In genomic region chr17:77441950-77442349, GRCh38 we compare ENCODE assay signal across 8 cellular contexts.
A peak's percentile ranks its signal among the peaks of the same experiment; 100 is the strongest.
DNase-seq lines count a peak whose midpoint lies in the region; ATAC-seq and TF ChIP-seq lines count a peak whose summit lies in the region.
"Not testable (repeated sequence)": the region's sequence is repeated elsewhere in the genome, so short reads cannot be mapped to it uniquely, and the experiment has no call there.

No MANE protein-coding gene starts in this region.

- 93% methylated on average over 10 of the region's 10 CpGs for WGBS in upper lobe of left lung, 2 donors

- peak in 2 of 7 experiments; percentile 44 to 55 for DNase-seq in CD8-positive, alpha-beta T cell
- not testable (repeated sequence) for DNase-seq in NB4 (ENCODE audit: low read depth); activated T-helper 2 cell treated with anti-CD3 and anti-CD28 coated beads, Interferon-gamma antibody, Interleukin-2, Interleukin-4, amounts not matched to agents 10 μg/mL and 5 μg/mL and 100 μg/mL, durations not matched to agents 14 hours and 24 hours and 36 hours (ENCODE audit: low spot score); naive B cell; upper lobe of left lung
- peak; percentile 80 for DNase-seq in activated CD4-positive, alpha-beta T cell treated with anti-CD3 and anti-CD28 coated beads for 36 hours
- peak; percentile 49 for DNase-seq in effector CD4-positive, alpha-beta T cell
- peak; percentile 59 to 71 for DNase-seq in stimulated activated CD4-positive, alpha-beta T cell treated with anti-CD3 and anti-CD28 coated beads, Interleukin-2, amount 100 ng/mL, for 24 hours

- H3K36me3 ChIP-seq in CD8-positive, alpha-beta T cell (ENCODE audit: insufficient read depth, low read length); upper lobe of left lung: not testable (repeated sequence)

- POLR2A ChIA-PET in CD8-positive, alpha-beta T cell (lab: Charles Lee): interaction anchor here (0.8 to 17.2 kb wide), 22 partner anchors 9 to 516 kb away, joined by 3 to 242 read pairs (median 10); partner anchors contain the start of gene TNRC6C
- POLR2A ChIA-PET in activated CD4-positive, alpha-beta T cell treated with anti-CD3 and anti-CD28 coated beads for 36 hours (lab: Charles Lee): interaction anchor here (0.6 to 1.5 kb wide), 7 partner anchors 8 to 121 kb away, joined by 3 to 8 read pairs (median 5); no protein-coding TSS in a partner anchor

- not testable (repeated sequence) for H3K9me3 ChIP-seq in CD8-positive, alpha-beta T cell (ENCODE audit: low read length); upper lobe of left lung

- peak; percentile 0 for ATAC-seq in CD8-positive, alpha-beta T cell
- ATAC-seq in activated CD4-positive, alpha-beta T cell treated with anti-CD3 and anti-CD28 coated beads for 36 hours: peak; percentile 42
- ATAC-seq in naive B cell (ENCODE audit: low read depth in 2 of 2); upper lobe of left lung (ENCODE audit: low FRiP score in 2 of 2): not testable (repeated sequence)

- peak overlapping the region; percentile 97 for H3K27ac Mint-ChIP-seq in CD8-positive, alpha-beta T cell
- H3K27ac Mint-ChIP-seq in activated CD4-positive, alpha-beta T cell treated with anti-CD3 and anti-CD28 coated beads for 36 hours: peak overlapping the region; percentile 96
- peak overlapping the region; percentile 99 for H3K27ac Mint-ChIP-seq in activated T-helper 2 cell treated with anti-CD3 and anti-CD28 coated beads, Interferon-gamma antibody, Interleukin-2, Interleukin-4, amounts not matched to agents 10 μg/mL and 5 μg/mL and 100 μg/mL, durations not matched to agents 14 hours and 24 hours and 36 hours
- peak overlapping the region; percentile 97 to 100 (median 100) for H3K27ac Mint-ChIP-seq in naive B cell

- intact Hi-C loops in CD8-positive, alpha-beta T cell (cut with DNase I, micrococcal nuclease): loop anchor here in 1 of 2 experiments (1.0 to 10.0 kb wide), 4 partner anchors 9 to 707 kb away; partner anchors contain the start of genes MFSD11 and SRSF2
- intact Hi-C loops in activated CD4-positive, alpha-beta T cell treated with anti-CD3 and anti-CD28 coated beads for 36 hours (cut with DNase I, micrococcal nuclease): loop anchor here (1.0 to 10.0 kb wide), 9 partner anchors 8 to 1303 kb away; no protein-coding TSS in a partner anchor
- intact Hi-C loops in activated T-helper 2 cell treated with anti-CD3 and anti-CD28 coated beads, Interferon-gamma antibody, Interleukin-2, Interleukin-4, amounts not matched to agents 10 μg/mL and 5 μg/mL and 100 μg/mL, durations not matched to agents 14 hours and 24 hours and 36 hours (cut with micrococcal nuclease): loop anchor here (2.0 to 5.0 kb wide), 3 partner anchors 31 to 109 kb away; no protein-coding TSS in a partner anchor

- H3K27ac ChIP-seq in CD8-positive, alpha-beta T cell (ENCODE audit: low read depth, low read length): peak overlapping the region; percentile 71
- H3K27ac ChIP-seq in upper lobe of left lung: peak overlapping the region in 3 of 4 donors; percentile 78 to 83 (median 81)

- not testable (repeated sequence) for TF ChIP-seq POLR2A in NB4 (IDR thresholded peaks at IDR 0.05; ENCODE audit: extremely low read depth, insufficient read length); upper lobe of left lung (IDR thresholded peaks at IDR 0.05)

- H3K27me3 ChIP-seq in CD8-positive, alpha-beta T cell (ENCODE audit: insufficient read depth, low read length); upper lobe of left lung: not testable (repeated sequence)

- CTCF ChIA-PET in CD8-positive, alpha-beta T cell (lab: Charles Lee): interaction anchor here (0.6 to 4.4 kb wide), 11 partner anchors 11 to 355 kb away, joined by 3 to 41 read pairs (median 7); no protein-coding TSS in a partner anchor
- CTCF ChIA-PET in activated CD4-positive, alpha-beta T cell treated with anti-CD3 and anti-CD28 coated beads for 36 hours (lab: Charles Lee): interaction anchor here (1.0 to 2.7 kb wide), 7 partner anchors 10 to 101 kb away, joined by 3 to 11 read pairs (median 10); no protein-coding TSS in a partner anchor

- H3K4me3 Mint-ChIP-seq in CD8-positive, alpha-beta T cell: peak overlapping the region; percentile 70
- peak overlapping the region; percentile 56 for H3K4me3 Mint-ChIP-seq in activated CD4-positive, alpha-beta T cell treated with anti-CD3 and anti-CD28 coated beads for 36 hours
- H3K4me3 Mint-ChIP-seq in activated T-helper 2 cell treated with anti-CD3 and anti-CD28 coated beads, Interferon-gamma antibody, Interleukin-2, Interleukin-4, amounts not matched to agents 10 μg/mL and 5 μg/mL and 100 μg/mL, durations not matched to agents 14 hours and 24 hours and 36 hours (ENCODE audit: low read depth): peak overlapping the region; percentile 74
- peak overlapping the region; percentile 24 to 90 (median 76) for H3K4me3 Mint-ChIP-seq in naive B cell

- not testable (repeated sequence) for H3K36me3 Mint-ChIP-seq in CD8-positive, alpha-beta T cell; activated T-helper 2 cell treated with anti-CD3 and anti-CD28 coated beads, Interferon-gamma antibody, Interleukin-2, Interleukin-4, amounts not matched to agents 10 μg/mL and 5 μg/mL and 100 μg/mL, durations not matched to agents 14 hours and 24 hours and 36 hours (ENCODE audit: low read depth); naive B cell
- H3K36me3 Mint-ChIP-seq in activated CD4-positive, alpha-beta T cell treated with anti-CD3 and anti-CD28 coated beads for 36 hours (ENCODE audit: low read depth): peaks cover 15% of the 10 kb centered on the region

- H3K9me3 Mint-ChIP-seq in CD8-positive, alpha-beta T cell; activated CD4-positive, alpha-beta T cell treated with anti-CD3 and anti-CD28 coated beads for 36 hours (ENCODE audit: low read depth); activated T-helper 2 cell treated with anti-CD3 and anti-CD28 coated beads, Interferon-gamma antibody, Interleukin-2, Interleukin-4, amounts not matched to agents 10 μg/mL and 5 μg/mL and 100 μg/mL, durations not matched to agents 14 hours and 24 hours and 36 hours; naive B cell: not testable (repeated sequence)

- H3K4me1 ChIP-seq in CD8-positive, alpha-beta T cell (ENCODE audit: insufficient read depth, low read length): peaks cover 98% of the 10 kb centered on the region
- peaks cover 82 to 98% (median 92%) of the 10 kb centered on the region in 4 donors for H3K4me1 ChIP-seq in upper lobe of left lung

- H3K27me3 Mint-ChIP-seq in CD8-positive, alpha-beta T cell (ENCODE audit: low read depth); activated CD4-positive, alpha-beta T cell treated with anti-CD3 and anti-CD28 coated beads for 36 hours; activated T-helper 2 cell treated with anti-CD3 and anti-CD28 coated beads, Interferon-gamma antibody, Interleukin-2, Interleukin-4, amounts not matched to agents 10 μg/mL and 5 μg/mL and 100 μg/mL, durations not matched to agents 14 hours and 24 hours and 36 hours (ENCODE audit: low read depth); naive B cell: not testable (repeated sequence)

- H3K4me1 Mint-ChIP-seq in CD8-positive, alpha-beta T cell (ENCODE audit: low read depth): peaks cover 94% of the 10 kb centered on the region
- peaks cover 99% of the 10 kb centered on the region for H3K4me1 Mint-ChIP-seq in activated CD4-positive, alpha-beta T cell treated with anti-CD3 and anti-CD28 coated beads for 36 hours
- peaks cover 87% of the 10 kb centered on the region for H3K4me1 Mint-ChIP-seq in activated T-helper 2 cell treated with anti-CD3 and anti-CD28 coated beads, Interferon-gamma antibody, Interleukin-2, Interleukin-4, amounts not matched to agents 10 μg/mL and 5 μg/mL and 100 μg/mL, durations not matched to agents 14 hours and 24 hours and 36 hours (ENCODE audit: low read depth)
- H3K4me1 Mint-ChIP-seq in naive B cell: peaks cover 78 to 100% (median 99%) of the 10 kb centered on the region in 3 donors

- not testable (repeated sequence) for TF ChIP-seq EP300 in upper lobe of left lung (IDR thresholded peaks at IDR 0.05)

- peak overlapping the region; percentile 1 for H3K4me3 ChIP-seq in CD8-positive, alpha-beta T cell (ENCODE audit: low read depth, low read length)
- H3K4me3 ChIP-seq in NB4 (ENCODE audit: low read depth, low read length): peak overlapping the region; percentile 16
- not testable (repeated sequence) for H3K4me3 ChIP-seq in upper lobe of left lung

- not testable (repeated sequence) for TF ChIP-seq CTCF in CD8-positive, alpha-beta T cell (IDR thresholded peaks at IDR 0.05); NB4 (IDR thresholded peaks at IDR 0.05; ENCODE audit: low read depth, low read length); upper lobe of left lung (IDR thresholded peaks at IDR 0.05)
